ENCODE assay signal across 8 cellular contexts in the genomic region with DNA sequence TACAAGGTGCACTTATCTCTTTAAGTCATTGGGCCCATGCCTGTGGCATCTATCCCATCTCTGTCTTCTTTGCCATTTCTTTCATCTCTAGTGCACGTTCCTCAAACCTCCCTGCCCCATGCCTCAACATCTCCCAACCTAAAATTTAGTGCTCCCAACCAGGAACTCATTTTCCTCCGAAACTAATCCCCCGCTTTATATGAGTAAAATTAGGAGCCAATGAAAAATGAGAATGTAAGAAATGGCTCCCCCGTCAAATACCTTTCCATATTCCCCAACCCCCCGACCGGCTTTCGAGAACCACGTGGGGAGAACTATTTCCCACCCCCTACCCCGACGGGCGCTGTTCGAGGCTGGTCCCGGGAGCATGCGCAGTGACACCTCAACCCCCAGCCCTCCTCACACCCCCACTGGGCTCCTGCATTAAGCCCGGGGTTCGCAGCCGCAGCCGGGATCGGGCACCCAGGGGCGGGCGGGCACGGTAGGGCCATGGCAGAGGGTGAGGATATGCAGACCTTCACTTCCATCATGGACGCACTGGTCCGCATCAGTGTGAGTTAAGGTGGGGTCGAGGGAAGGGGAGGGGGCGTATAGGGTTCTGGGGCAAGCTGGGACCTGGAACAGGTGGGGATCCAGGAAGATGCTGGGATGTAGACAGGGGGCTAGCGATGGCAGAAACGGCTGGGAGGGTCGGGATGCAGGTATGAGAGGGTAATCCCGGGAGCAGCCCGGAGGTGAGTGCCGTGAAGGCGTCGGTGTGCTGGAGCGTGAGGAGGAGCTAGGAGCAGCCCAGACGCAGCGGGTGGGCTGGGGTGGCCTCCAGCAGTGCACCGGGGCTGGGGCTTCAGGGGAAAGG. TPM values are rescaled to one million over a fixed set of nuclear protein-coding genes. Genes with fewer than 3 reads are reported as not detected.
DNase-seq lines count a peak whose midpoint lies in the region; ATAC-seq, FAIRE-seq and TF ChIP-seq lines count a peak whose summit lies in the region.

A gene with protein sequence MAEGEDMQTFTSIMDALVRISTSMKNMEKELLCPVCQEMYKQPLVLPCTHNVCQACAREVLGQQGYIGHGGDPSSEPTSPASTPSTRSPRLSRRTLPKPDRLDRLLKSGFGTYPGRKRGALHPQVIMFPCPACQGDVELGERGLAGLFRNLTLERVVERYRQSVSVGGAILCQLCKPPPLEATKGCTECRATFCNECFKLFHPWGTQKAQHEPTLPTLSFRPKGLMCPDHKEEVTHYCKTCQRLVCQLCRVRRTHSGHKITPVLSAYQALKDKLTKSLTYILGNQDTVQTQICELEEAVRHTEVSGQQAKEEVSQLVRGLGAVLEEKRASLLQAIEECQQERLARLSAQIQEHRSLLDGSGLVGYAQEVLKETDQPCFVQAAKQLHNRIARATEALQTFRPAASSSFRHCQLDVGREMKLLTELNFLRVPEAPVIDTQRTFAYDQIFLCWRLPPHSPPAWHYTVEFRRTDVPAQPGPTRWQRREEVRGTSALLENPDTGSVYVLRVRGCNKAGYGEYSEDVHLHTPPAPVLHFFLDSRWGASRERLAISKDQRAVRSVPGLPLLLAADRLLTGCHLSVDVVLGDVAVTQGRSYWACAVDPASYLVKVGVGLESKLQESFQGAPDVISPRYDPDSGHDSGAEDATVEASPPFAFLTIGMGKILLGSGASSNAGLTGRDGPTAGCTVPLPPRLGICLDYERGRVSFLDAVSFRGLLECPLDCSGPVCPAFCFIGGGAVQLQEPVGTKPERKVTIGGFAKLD (plus strand): TSS at position 372 of the 856 bp plus-strand sequence. CDS start 118 bp downstream, at position 490.

- peaks cover 49% of the 10 kb centered on the region for H3K4me1 Mint-ChIP-seq in activated CD4-positive, alpha-beta T cell treated with anti-CD3 and anti-CD28 coated beads for 36 hours

- ATAC-seq in activated CD4-positive, alpha-beta T cell treated with anti-CD3 and anti-CD28 coated beads for 36 hours: peak; percentile 54
- no peak for ATAC-seq in HepG2
- no peak for ATAC-seq in HG02588 (IDR thresholded peaks at IDR 0.05; ENCODE audit: unreplicated experiment)

- H4K20me1 ChIP-seq in HepG2 (ENCODE audit: insufficient read depth, low read length): no peaks in the 10 kb centered on the region

- no TSS peak for BruUV-seq in HepG2 (replicated peaks; lab: Mats Ljungman, UMichigan)

- CTCF ChIA-PET in activated CD4-positive, alpha-beta T cell treated with anti-CD3 and anti-CD28 coated beads for 36 hours (lab: Charles Lee): interaction anchor here (0.7 to 6.6 kb wide), 39 partner anchors 11 to 766 kb away, joined by 3 to 75 read pairs (median 6); a partner anchor contains a TSS
- CTCF ChIA-PET in HepG2 (lab: Yijun Ruan, JAX; ENCODE audit: low intra/inter-chr PET ratio, low total read pairs): interaction anchor here (1.2 kb wide), 2 partner anchors 34 to 88 kb away, joined by 3 read pairs; no protein-coding TSS in a partner anchor

- H2AFZ ChIP-seq in HepG2 (ENCODE audit: low read length): no peak within 1 kb of the TSS

- peaks cover 34% of the 10 kb centered on the region for H3K36me3 Mint-ChIP-seq in activated CD4-positive, alpha-beta T cell treated with anti-CD3 and anti-CD28 coated beads for 36 hours (ENCODE audit: low read depth)

- no peak for FAIRE-seq in HepG2 (lab: Jason Lieb, UNC)

- peak within 1 kb of the TSS; percentile 80 for H3K9ac ChIP-seq in HepG2 (ENCODE audit: insufficient read depth, low read depth, low read length)

- peak within 1 kb of the TSS; percentile 98 for H3K4me3 Mint-ChIP-seq in activated CD4-positive, alpha-beta T cell treated with anti-CD3 and anti-CD28 coated beads for 36 hours

- peak within 1 kb of the TSS; percentile 96 for H3K27ac Mint-ChIP-seq in activated CD4-positive, alpha-beta T cell treated with anti-CD3 and anti-CD28 coated beads for 36 hours

- DNase-seq in GM13976 (ENCODE audit: low spot score): peak; percentile 84
- peak; percentile 74 to 91 for DNase-seq in NCI-H187 (lab: John Stamatoyannopoulos, UW)
- peak; percentile 84 for DNase-seq in activated CD4-positive, alpha-beta T cell treated with anti-CD3 and anti-CD28 coated beads for 36 hours
- peak; percentile 59 for DNase-seq in choroid plexus epithelial cell (ENCODE audit: low read depth)
- no peak for DNase-seq in HepG2 (ENCODE audit: low spot score)
- peak; percentile 73 to 76 for DNase-seq in stimulated activated CD4-positive, alpha-beta T cell treated with anti-CD3 and anti-CD28 coated beads, Interleukin-4, amount 100 ng/mL, for 4 hours
- DNase-seq in mucosa of gallbladder (ENCODE audit: low spot score): no peak

- no peaks in the 10 kb centered on the region for H3K9me3 Mint-ChIP-seq in activated CD4-positive, alpha-beta T cell treated with anti-CD3 and anti-CD28 coated beads for 36 hours (ENCODE audit: low read depth)

- peak within 1 kb of the TSS; percentile 73 for H3K27ac ChIP-seq in HepG2 (ENCODE audit: extremely low read length, insufficient read depth, low read length)

- no peaks in the 10 kb centered on the region for H3K9me3 ChIP-seq in HepG2 (ENCODE audit: low read length)

- peak within 1 kb of the TSS; percentile 83 for H3K4me2 ChIP-seq in HepG2 (ENCODE audit: low read depth, low read length)

- no peak for TF ChIP-seq POLR2A in HepG2 (IDR thresholded peaks at IDR 0.05; ENCODE audit: insufficient read depth in 1 of 2, low read depth in 2 of 2, low read length in 2 of 2)

- H3K4me3 ChIP-seq in choroid plexus epithelial cell (ENCODE audit: low read depth, low read length) (peak within 1 kb of the TSS; percentile 97), HepG2 (replicated peaks in 1 of 3; ENCODE audit: insufficient read depth in 1 of 3, low read depth in 2 of 3, low read length in 3 of 3) (peak within 1 kb of the TSS; percentile 71 to 92 (median 79))

- 0 out of 5 replicates have a peak, but pooled peaks cover 0 to 1% of the 10 kb centered on the region in 2 experiments for H3K27me3 ChIP-seq in HepG2 (ENCODE audit: control insufficient read depth in 1 of 2, insufficient read depth in 2 of 2, low read length in 2 of 2)

- intact Hi-C loops in activated CD4-positive, alpha-beta T cell treated with anti-CD3 and anti-CD28 coated beads for 36 hours (cut with DNase I, micrococcal nuclease): loop anchor here (1.0 to 5.0 kb wide), 11 partner anchors 21 to 191 kb away; a partner anchor contains a TSS
- intact Hi-C loops in HepG2 (cut with micrococcal nuclease; ENCODE audit: unreplicated experiment): no loop called here

- no peaks in the 10 kb centered on the region for H3K27me3 Mint-ChIP-seq in activated CD4-positive, alpha-beta T cell treated with anti-CD3 and anti-CD28 coated beads for 36 hours

- no peak for TF ChIP-seq CTCF in GM13976 (IDR thresholded peaks at IDR 0.05; ENCODE audit: borderline replicate concordance, control extremely low read depth, extremely low read depth, insufficient read depth, missing control alignments)
- no peak for TF ChIP-seq CTCF in choroid plexus epithelial cell (conservative IDR thresholded peaks at IDR 0.05; ENCODE audit: low read depth, low read length)
- TF ChIP-seq CTCF in HepG2 (CRISPR knock-in tag; IDR thresholded peaks at IDR 0.05): no peak

- H3K79me2 ChIP-seq in HepG2 (ENCODE audit: insufficient read depth, low read length): peaks cover 10% of the 10 kb centered on the region

- in situ Hi-C loops in GM13976 (cut with MboI; ENCODE audit: low sequenced_read_pairs, unreplicated experiment): no loop called here
- in situ Hi-C loops in HepG2 (cut with HindIII; ENCODE audit: extremely low pct_ligation_motif_present, low pct_unique_long_range_greater_than_20kb): no loop called here

- no peak; a peak in 1 of 4 replicates for TF ChIP-seq EP300 in HepG2 (IDR thresholded peaks at IDR 0.05; ENCODE audit: low read depth in 2 of 2, low read length in 2 of 2)
- no peak for TF ChIP-seq EP300 in HepG2 (CRISPR knock-in tag; IDR thresholded peaks at IDR 0.05; ENCODE audit: borderline replicate concordance)

- H3K36me3 ChIP-seq in HepG2 (replicated peaks in 1 of 2; ENCODE audit: control insufficient read depth in 1 of 2, insufficient read depth in 2 of 2, low read length in 2 of 2): peaks cover 0 to 12% of the 10 kb centered on the region in 2 experiments; a peak in 2 of 5 replicates

- TF ChIP-seq RAD21 in HepG2 (CRISPR knock-in tag; IDR thresholded peaks at IDR 0.05): no peak

- POLR2A ChIA-PET in activated CD4-positive, alpha-beta T cell treated with anti-CD3 and anti-CD28 coated beads for 36 hours (lab: Charles Lee): interaction anchor here (0.6 to 2.1 kb wide), 4 partner anchors 20 to 999 kb away, joined by 3 to 17 read pairs (median 5); a partner anchor contains a TSS
- POLR2A ChIA-PET in HepG2 (lab: Yijun Ruan, JAX): interaction anchor here (0.9 to 2.2 kb wide), 11 partner anchors 20 to 89 kb away, joined by 3 to 30 read pairs (median 8); a partner anchor contains a TSS

- peaks cover 47% of the 10 kb centered on the region for H3K4me1 ChIP-seq in HepG2 (ENCODE audit: insufficient read depth, low read length)

- WGBS in HepG2 (ENCODE audit: low lambda C conversion rate): 61% methylated on average over 38 of the region's 38 CpGs

RNA-seq across cellular contexts. Expression of the gene that starts here (rescaled TPM):
- total RNA-seq in activated CD4-positive, alpha-beta T cell treated with anti-CD3 and anti-CD28 coated beads for 36 hours: 1 to 10 TPM; 6.3 to 6.9 TPM
- total RNA-seq in HepG2 (2016; rRNA removed; fragmentation: Illumina TruSeq; extraction: Trizol): 0.04 and 0.08 TPM in 2 replicates
- total RNA-seq in HepG2 (2016; cell fraction: cytosol; rRNA removed; fragmentation: Illumina TruSeq; extraction: Trizol; ENCODE audit: low read depth): not detected in 2 replicates
- total RNA-seq in HepG2 (2016; cell fraction: insoluble cytoplasmic fraction; rRNA removed; fragmentation: Illumina TruSeq; extraction: Trizol): 0.04 TPM in 1 of 2 replicates, not detected in the other
- total RNA-seq in HepG2 (2016; cell fraction: membrane; rRNA removed; fragmentation: Illumina TruSeq; extraction: Trizol): not detected in 2 replicates
- total RNA-seq in HepG2 (2016; cell fraction: nucleus; rRNA removed; fragmentation: Illumina TruSeq; extraction: Trizol): not detected in 2 replicates
- polyA plus RNA-seq in HepG2 (2011; rRNA removed): 0.09 and 0.12 TPM in 2 replicates
- polyA plus RNA-seq in HepG2 (2011; cell fraction: cytosol; rRNA removed): 0.04 and 0.11 TPM in 2 replicates
- polyA plus RNA-seq in HepG2 (2011; cell fraction: nucleus; rRNA removed): 0.43 and 0.47 TPM in 2 replicates
- 0.15 and 0.25 TPM in 2 replicates for polyA plus RNA-seq in HepG2 (2012)
- 0.02 and 0.05 TPM in 2 replicates for polyA plus RNA-seq in HepG2 (2016; cell fraction: cytosol; fragmentation: Illumina TruSeq; extraction: Trizol; ENCODE audit: low read depth)
- not detected in 2 replicates for polyA plus RNA-seq in HepG2 (2016; cell fraction: insoluble cytoplasmic fraction; fragmentation: Illumina TruSeq; extraction: Trizol; ENCODE audit: low read depth)
- polyA plus RNA-seq in HepG2 (2016; cell fraction: membrane; fragmentation: Illumina TruSeq; extraction: Trizol; ENCODE audit: low read depth): 0.05 and 0.08 TPM in 2 replicates
- polyA plus RNA-seq in HepG2 (2016; cell fraction: nucleus; fragmentation: Illumina TruSeq; extraction: Trizol; ENCODE audit: insufficient read depth, low read depth): 0.21 TPM in 1 of 2 replicates, not detected in the other
- polyA minus RNA-seq in HepG2 (2011; rRNA and poly(A)+ RNA removed; ENCODE audit: low replicate concordance): 0.12 and 0.19 TPM in 2 replicates
- polyA minus RNA-seq in HepG2 (2011; cell fraction: cytosol; rRNA and poly(A)+ RNA removed): not detected in 2 replicates
- not detected in 2 replicates for polyA minus RNA-seq in HepG2 (2011; cell fraction: nucleus; rRNA and poly(A)+ RNA removed)
- 0.83 TPM for total RNA-seq in mucosa of gallbladder

Comparison
In these comparisons a context has a peak if more than half of its experiments do, and no peak if none do; other contexts are left out.
1. DNase-seq: peak in GM13976 (single experiment), NCI-H187 (2 of 2), activated CD4-positive, alpha-beta T cell treated with anti-CD3 and anti-CD28 coated beads for 36 hours (single experiment), choroid plexus epithelial cell (single experiment) and stimulated activated CD4-positive, alpha-beta T cell treated with anti-CD3 and anti-CD28 coated beads, Interleukin-4, amount 100 ng/mL, for 4 hours (2 of 2); none in HepG2 (single experiment) and mucosa of gallbladder (single experiment).